16 cellular contexts compared by ENCODE assay signal in the genomic region with DNA sequence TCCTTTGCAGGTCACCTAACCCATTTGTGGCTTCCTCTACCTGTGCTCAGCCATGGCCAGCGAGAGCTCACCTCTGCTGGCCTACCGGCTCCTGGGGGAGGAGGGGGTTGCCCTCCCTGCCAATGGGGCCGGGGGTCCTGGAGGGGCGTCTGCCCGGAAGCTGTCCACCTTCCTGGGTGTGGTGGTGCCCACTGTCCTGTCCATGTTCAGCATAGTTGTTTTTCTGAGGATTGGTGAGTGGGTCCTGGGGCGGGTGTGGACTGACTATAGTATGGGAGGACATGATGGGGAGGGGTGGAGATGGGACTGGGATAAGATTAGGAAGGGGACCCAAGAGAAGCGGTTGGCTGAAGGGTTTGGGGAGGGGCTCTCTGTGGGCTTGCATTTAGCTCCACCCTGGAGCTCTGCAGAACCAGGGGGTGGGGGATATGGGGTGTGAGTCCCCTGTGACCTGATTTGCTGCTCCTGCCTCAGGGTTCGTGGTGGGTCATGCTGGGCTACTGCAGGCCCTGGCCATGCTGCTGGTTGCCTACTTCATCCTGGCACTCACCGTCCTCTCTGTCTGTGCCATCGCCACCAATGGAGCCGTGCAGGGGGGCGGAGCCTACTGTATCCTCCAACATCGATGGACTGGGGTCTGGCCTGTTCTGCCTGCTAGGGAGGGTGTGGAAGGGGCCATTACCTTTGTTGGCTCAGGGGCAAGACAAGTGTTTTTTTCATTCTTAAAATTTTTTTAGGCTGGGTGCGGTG. TPM values are rescaled to one million over a fixed set of nuclear protein-coding genes. Genes with fewer than 3 reads are reported as not detected.
DNase-seq lines count a peak whose midpoint lies in the region; ATAC-seq and TF ChIP-seq lines count a peak whose summit lies in the region.
"Had no signal": no experiment of that assay in that cellular context is flagged by ENCODE, and none has a peak within 500 bp of the region (broad histone marks: within the 10 kb centered on the region; RNA-seq: fewer than 3 reads in every experiment).

No MANE protein-coding gene starts in this region.

- H3K36me3 Mint-ChIP-seq in T-helper 1 cell treated with Interleukin-12 subunit alpha and Interleukin-12 subunit beta and Interleukin-4 antibody, amounts not matched to agents 30 μg/mL and 1 μg/mL, for 36 hours (ENCODE audit: low read depth) = peaks cover 12% of the 10 kb centered on the region
- H3K36me3 Mint-ChIP-seq in Calu3 (ENCODE audit: insufficient read depth, unreplicated experiment) = peaks cover 28% of the 10 kb centered on the region
- no peaks in the 10 kb centered on the region for H3K36me3 Mint-ChIP-seq in activated CD8-positive, alpha-beta T cell treated with anti-CD3 and anti-CD28 coated beads for 36 hours (ENCODE audit: low read depth)
- peaks cover 0 to 33% (median 2%) of the 10 kb centered on the region in 3 donors for H3K36me3 Mint-ChIP-seq in naive thymus-derived CD8-positive, alpha-beta T cell

- CTCF ChIA-PET in Calu3 (lab: Charles Lee) = interaction anchor here (0.6 kb wide), 2 partner anchors 88 to 290 kb away, joined by 3 to 4 read pairs; no protein-coding TSS in a partner anchor
- CTCF ChIA-PET in activated CD8-positive, alpha-beta T cell treated with anti-CD3 and anti-CD28 coated beads for 36 hours (lab: Charles Lee) = interaction anchor here (0.7 to 6.9 kb wide), 3 partner anchors 51 to 936 kb away, joined by 3 to 167 read pairs (median 3); no protein-coding TSS in a partner anchor

- ATAC-seq in activated CD8-positive, alpha-beta T cell treated with anti-CD3 and anti-CD28 coated beads for 36 hours = no peak
- ATAC-seq in naive thymus-derived CD8-positive, alpha-beta T cell = no peak
- ATAC-seq in GM21423 (IDR thresholded peaks at IDR 0.05; ENCODE audit: unreplicated experiment) (no peak), HG03571 (IDR thresholded peaks at IDR 0.05; ENCODE audit: unreplicated experiment) (no peak), GM18858 (IDR thresholded peaks at IDR 0.05; ENCODE audit: unreplicated experiment) (no peak)
- ATAC-seq: A549, body of pancreas, right lobe of liver had no signal

- no peaks in the 10 kb centered on the region for H3K9me3 Mint-ChIP-seq in T-helper 1 cell treated with Interleukin-12 subunit alpha and Interleukin-12 subunit beta and Interleukin-4 antibody, amounts not matched to agents 30 μg/mL and 1 μg/mL, for 36 hours
- H3K9me3 Mint-ChIP-seq in Calu3 (ENCODE audit: low read depth, unreplicated experiment) = no peaks in the 10 kb centered on the region
- no peaks in the 10 kb centered on the region for H3K9me3 Mint-ChIP-seq in activated CD8-positive, alpha-beta T cell treated with anti-CD3 and anti-CD28 coated beads for 36 hours
- no peaks in the 10 kb centered on the region for H3K9me3 Mint-ChIP-seq in naive thymus-derived CD8-positive, alpha-beta T cell

- H3K4me1 Mint-ChIP-seq in T-helper 1 cell treated with Interleukin-12 subunit alpha and Interleukin-12 subunit beta and Interleukin-4 antibody, amounts not matched to agents 30 μg/mL and 1 μg/mL, for 36 hours (ENCODE audit: low read depth) = peaks cover 14% of the 10 kb centered on the region
- H3K4me1 Mint-ChIP-seq in Calu3 (ENCODE audit: low read depth, unreplicated experiment) = no peaks in the 10 kb centered on the region
- peaks cover 15% of the 10 kb centered on the region for H3K4me1 Mint-ChIP-seq in activated CD8-positive, alpha-beta T cell treated with anti-CD3 and anti-CD28 coated beads for 36 hours (ENCODE audit: low read depth)
- H3K4me1 Mint-ChIP-seq in naive thymus-derived CD8-positive, alpha-beta T cell = peaks cover 12 to 39% (median 30%) of the 10 kb centered on the region in 4 donors

- TF ChIP-seq CTCF in Calu3 (IDR thresholded peaks at IDR 0.05; ENCODE audit: unreplicated experiment) = no peak
- TF ChIP-seq CTCF in activated CD8-positive, alpha-beta T cell treated with anti-CD3 and anti-CD28 coated beads for 36 hours (IDR thresholded peaks at IDR 0.05) = no peak

- no TSS peak for BruUV-seq in Calu3 (replicated peaks; lab: Mats Ljungman, UMichigan)

- peak overlapping the region; percentile 92 for H3K4me3 Mint-ChIP-seq in T-helper 1 cell treated with Interleukin-12 subunit alpha and Interleukin-12 subunit beta and Interleukin-4 antibody, amounts not matched to agents 30 μg/mL and 1 μg/mL, for 36 hours
- peak overlapping the region; percentile 85 for H3K4me3 Mint-ChIP-seq in Calu3 (ENCODE audit: low read depth, unreplicated experiment)
- H3K4me3 Mint-ChIP-seq in activated CD8-positive, alpha-beta T cell treated with anti-CD3 and anti-CD28 coated beads for 36 hours = peak overlapping the region; percentile 90
- peak overlapping the region; percentile 30 to 95 (median 91) for H3K4me3 Mint-ChIP-seq in naive thymus-derived CD8-positive, alpha-beta T cell

- no peak overlapping the region for H3K27ac Mint-ChIP-seq in T-helper 1 cell treated with Interleukin-12 subunit alpha and Interleukin-12 subunit beta and Interleukin-4 antibody, amounts not matched to agents 30 μg/mL and 1 μg/mL, for 36 hours
- no peak overlapping the region for H3K27ac Mint-ChIP-seq in Calu3 (ENCODE audit: unreplicated experiment)
- H3K27ac Mint-ChIP-seq in activated CD8-positive, alpha-beta T cell treated with anti-CD3 and anti-CD28 coated beads for 36 hours = peak overlapping the region; percentile 25
- peak overlapping the region in 4 of 10 donors; percentile 55 to 85 (median 74) for H3K27ac Mint-ChIP-seq in naive thymus-derived CD8-positive, alpha-beta T cell

- H3K27me3 Mint-ChIP-seq in T-helper 1 cell treated with Interleukin-12 subunit alpha and Interleukin-12 subunit beta and Interleukin-4 antibody, amounts not matched to agents 30 μg/mL and 1 μg/mL, for 36 hours (ENCODE audit: low read depth) = no peaks in the 10 kb centered on the region
- no peaks in the 10 kb centered on the region for H3K27me3 Mint-ChIP-seq in Calu3 (ENCODE audit: unreplicated experiment)
- no peaks in the 10 kb centered on the region for H3K27me3 Mint-ChIP-seq in activated CD8-positive, alpha-beta T cell treated with anti-CD3 and anti-CD28 coated beads for 36 hours
- no peaks in the 10 kb centered on the region for H3K27me3 Mint-ChIP-seq in naive thymus-derived CD8-positive, alpha-beta T cell

- POLR2A ChIA-PET in activated CD8-positive, alpha-beta T cell treated with anti-CD3 and anti-CD28 coated beads for 36 hours (lab: Charles Lee) = interaction anchor here (1.1 to 1.7 kb wide), 2 partner anchors 21 to 54 kb away, joined by 3 to 4 read pairs; a partner anchor contains a TSS
- POLR2A ChIA-PET in naive thymus-derived CD8-positive, alpha-beta T cell (lab: Charles Lee) = interaction anchor here (0.9 to 4.4 kb wide), 4 partner anchors 20 to 377 kb away, joined by 3 to 33 read pairs (median 17); a partner anchor contains a TSS

- DNase-seq in T-helper 1 cell = no peak
- no peak for DNase-seq in Calu3
- DNase-seq in activated CD8-positive, alpha-beta T cell treated with anti-CD3 and anti-CD28 coated beads for 36 hours = no peak
- no peak for DNase-seq in naive thymus-derived CD8-positive, alpha-beta T cell
- DNase-seq: activated T-cell treated with anti-CD3 and anti-CD28 coated beads, Interleukin-2, amount 50 U/mL, for 48 hours; body of pancreas; effector CD8-positive, alpha-beta T cell; NCI-H1092; NK-92 treated with Interleukin-12 subunit alpha and Interleukin-12 subunit beta, amount 100 ng/mL, for 24 hours; WERI-Rb-1 had no signal

- intact Hi-C loops in Calu3 (cut with micrococcal nuclease; ENCODE audit: unreplicated experiment) = no loop called here
- intact Hi-C loops in activated CD8-positive, alpha-beta T cell treated with anti-CD3 and anti-CD28 coated beads for 36 hours (cut with micrococcal nuclease) = loop anchor here (5.0 kb wide), 1 partner anchor 52 kb away; no protein-coding TSS in a partner anchor

RNA-seq across cellular contexts. Expression of a gene that starts 1.8 kb away (rescaled TPM):
- total RNA-seq in Calu3 (2022) = 29.9 and 36.6 TPM in 2 replicates
- total RNA-seq in activated CD8-positive, alpha-beta T cell treated with anti-CD3 and anti-CD28 coated beads for 36 hours = 10 to 100 TPM; 10.2 to 11.3 TPM
- total RNA-seq in naive thymus-derived CD8-positive, alpha-beta T cell = 10 to 100 TPM; 66.9 to 74.7 TPM
- polyA plus RNA-seq in naive thymus-derived CD8-positive, alpha-beta T cell = 1 to 10 TPM; 6.8 to 9.4 (median 8.0) TPM

RNA-seq across cellular contexts. Expression of a gene that starts 12.9 kb away (rescaled TPM):
- 50.0 and 63.5 TPM in 2 replicates for total RNA-seq in Calu3 (2022)
- 10 to 100 TPM; 27.5 to 28.4 TPM for total RNA-seq in activated CD8-positive, alpha-beta T cell treated with anti-CD3 and anti-CD28 coated beads for 36 hours
- 10 to 100 TPM; 14.3 to 16.2 TPM for total RNA-seq in naive thymus-derived CD8-positive, alpha-beta T cell
- polyA plus RNA-seq in naive thymus-derived CD8-positive, alpha-beta T cell = 1 to 10 TPM; 3.4 to 6.0 (median 4.9) TPM

RNA-seq across cellular contexts. Expression of a gene that starts 20.6 kb away (rescaled TPM):
- 151 and 157 TPM in 2 replicates for total RNA-seq in Calu3 (2022)
- total RNA-seq in activated CD8-positive, alpha-beta T cell treated with anti-CD3 and anti-CD28 coated beads for 36 hours = 100 to 1,000 TPM; 211 to 239 TPM
- 100 to 1,000 TPM; 263 to 267 TPM for total RNA-seq in naive thymus-derived CD8-positive, alpha-beta T cell
- polyA plus RNA-seq in naive thymus-derived CD8-positive, alpha-beta T cell = 10 to 100 TPM; 51.1 to 69.4 (median 63.2) TPM

RNA-seq across cellular contexts. Expression of a gene that starts 27.0 kb away (rescaled TPM):
- 63.7 and 72.4 TPM in 2 replicates for total RNA-seq in Calu3 (2022)
- 1 to 10 TPM; 4.8 to 5.8 TPM for total RNA-seq in activated CD8-positive, alpha-beta T cell treated with anti-CD3 and anti-CD28 coated beads for 36 hours
- total RNA-seq in naive thymus-derived CD8-positive, alpha-beta T cell = 10 to 100 TPM; 11.8 to 12.3 TPM
- under 1 TPM in 2 of 3 donors, not detected in 1; 0.18 to 0.46 TPM for polyA plus RNA-seq in naive thymus-derived CD8-positive, alpha-beta T cell

RNA-seq across cellular contexts. Expression of a gene that starts 35.2 kb away (rescaled TPM):
- 3.3 and 4.2 TPM in 2 replicates for total RNA-seq in Calu3 (2022)
- total RNA-seq in activated CD8-positive, alpha-beta T cell treated with anti-CD3 and anti-CD28 coated beads for 36 hours = 1 to 10 TPM; 2.1 to 2.2 TPM
- 10 to 100 TPM in 1 of 2 experiments, 1 to 10 TPM in 1; 6.5 to 10.9 TPM for total RNA-seq in naive thymus-derived CD8-positive, alpha-beta T cell
- 1 to 10 TPM; 1.1 to 2.7 (median 1.7) TPM for polyA plus RNA-seq in naive thymus-derived CD8-positive, alpha-beta T cell
